Comparison of ENCODE assay signal across 10 cellular contexts in genomic region chr2:25313711-25314513, GRCh38. TPM values are rescaled to one million over a fixed set of nuclear protein-coding genes. Genes with fewer than 3 reads are reported as not detected.
DNase-seq lines count a peak whose midpoint lies in the region; ATAC-seq, FAIRE-seq and TF ChIP-seq lines count a peak whose summit lies in the region.
"Had no signal": no experiment of that assay in that cellular context is flagged by ENCODE, and none has a peak within 500 bp of the region (broad histone marks: within the 10 kb centered on the region; RNA-seq: fewer than 3 reads in every experiment).

No MANE protein-coding gene starts in this region.

- no peak overlapping the region for H3K23ac ChIP-seq in trophoblast cell (ENCODE audit: low read length)

- POLR2A ChIA-PET in Caco-2 (lab: Charles Lee), result no interaction called here

- H3K4me1 ChIP-seq in ascending aorta, result peaks cover 4 to 38% of the 10 kb centered on the region in 2 donors
- peaks cover 9 to 12% of the 10 kb centered on the region in 2 experiments for H3K4me1 ChIP-seq in trophoblast cell (ENCODE audit: control insufficient read depth in 1 of 2, insufficient read depth in 2 of 2, low read length in 2 of 2)
- 0 out of 2 replicates have a peak, but pooled peaks cover 3% of the 10 kb centered on the region for H3K4me1 ChIP-seq in Caco-2

- H3K36me3 Mint-ChIP-seq in Caco-2 (ENCODE audit: insufficient read depth, unreplicated experiment), result no peaks in the 10 kb centered on the region

- no peaks in the 10 kb centered on the region for H3K27me3 Mint-ChIP-seq in Caco-2 (ENCODE audit: insufficient read depth, unreplicated experiment)

- H3K4ac ChIP-seq in trophoblast cell (ENCODE audit: low read depth, low read length), result no peak overlapping the region

- H3K18ac ChIP-seq in trophoblast cell (ENCODE audit: low read length), result no peak overlapping the region

- no peaks in the 10 kb centered on the region for H3K9me3 Mint-ChIP-seq in Caco-2 (ENCODE audit: unreplicated experiment)

- no peak overlapping the region for H3K14ac ChIP-seq in trophoblast cell (ENCODE audit: low read length)

- no peak overlapping the region for H3K27ac Mint-ChIP-seq in Caco-2 (ENCODE audit: unreplicated experiment)

- TF ChIP-seq CTCF in ascending aorta (IDR thresholded peaks at IDR 0.05), result no peak
- TF ChIP-seq CTCF in Caco-2 (IDR thresholded peaks at IDR 0.05; ENCODE audit: insufficient read depth in 1 of 2, low read depth in 1 of 2, low read length in 1 of 2, severe bottlenecking in 1 of 2, unreplicated experiment in 1 of 2), result no peak

- H3K36me3 ChIP-seq in ascending aorta, result peaks cover 8 to 10% of the 10 kb centered on the region in 2 donors
- H3K36me3 ChIP-seq in trophoblast cell (ENCODE audit: control insufficient read depth in 1 of 2, insufficient read depth in 2 of 2, low read length in 2 of 2), result no peaks in the 10 kb centered on the region
- no peaks in the 10 kb centered on the region for H3K36me3 ChIP-seq in Caco-2 (ENCODE audit: control insufficient read depth, insufficient read depth, low read length)
- H3K36me3 ChIP-seq: HAP-1 had no signal

- H3K27ac ChIP-seq in ascending aorta, result peak overlapping the region; percentile 28 to 63
- no peak overlapping the region for H3K27ac ChIP-seq in trophoblast cell (ENCODE audit: low read depth, low read length)

- H3K27me3 ChIP-seq in ascending aorta, result no peaks in the 10 kb centered on the region
- H3K27me3 ChIP-seq in trophoblast cell (ENCODE audit: insufficient read depth, low read length), result no peaks in the 10 kb centered on the region
- no peaks in the 10 kb centered on the region for H3K27me3 ChIP-seq in Caco-2 (replicated peaks; ENCODE audit: control insufficient read depth, insufficient read depth, low read length)

- WGBS in trophoblast cell (ENCODE audit: extremely low coverage, insufficient coverage, insufficient read length), result no CpG with 5 or more reads among the region's 27 CpGs

- H3K4me2 ChIP-seq in trophoblast cell (ENCODE audit: low read length), result no peak overlapping the region

- H4K91ac ChIP-seq in trophoblast cell (ENCODE audit: low read depth, low read length), result no peak overlapping the region

- H2BK120ac ChIP-seq in trophoblast cell (ENCODE audit: insufficient read depth, low read length, poor library complexity), result no peak overlapping the region

- intact Hi-C loops in ascending aorta (cut with DNase I) (no loop called here), Caco-2 (cut with micrococcal nuclease; ENCODE audit: unreplicated experiment) (no loop called here)

- H2BK5ac ChIP-seq in trophoblast cell (ENCODE audit: low read depth, low read length, poor library complexity), result no peak overlapping the region

- H4K12ac ChIP-seq in trophoblast cell (ENCODE audit: low read depth, low read length), result no peak overlapping the region

- H3K9me3 ChIP-seq in ascending aorta (no peaks in the 10 kb centered on the region), trophoblast cell (ENCODE audit: insufficient read depth, low read depth, low read length) (no peaks in the 10 kb centered on the region), Caco-2 (no peaks in the 10 kb centered on the region)
- H3K9me3 ChIP-seq: HAP-1 had no signal

- CTCF ChIA-PET in Caco-2 (lab: Charles Lee), result interaction anchor here (0.9 kb wide), 1 partner anchor 48 kb away, joined by 3 read pairs; no protein-coding TSS in a partner anchor

- peaks cover 5% of the 10 kb centered on the region for H3K4me1 Mint-ChIP-seq in Caco-2 (ENCODE audit: low read depth, unreplicated experiment)

- no peak overlapping the region for H3K4me3 Mint-ChIP-seq in Caco-2 (ENCODE audit: unreplicated experiment)

- H4K8ac ChIP-seq in trophoblast cell (ENCODE audit: low read depth, low read length), result peak overlapping the region; percentile 9

- H2AFZ ChIP-seq in trophoblast cell (ENCODE audit: insufficient read depth, low read length, poor library complexity), result no peak overlapping the region

- peak; percentile 7 for ATAC-seq in HG03095 (IDR thresholded peaks at IDR 0.05; ENCODE audit: unreplicated experiment)

- H3K4me3 ChIP-seq in ascending aorta, result no peak overlapping the region
- no peak overlapping the region for H3K4me3 ChIP-seq in trophoblast cell (ENCODE audit: low read depth, low read length)
- H3K4me3 ChIP-seq in Caco-2 (ENCODE audit: low read depth, low read length), result no peak overlapping the region
- H3K4me3 ChIP-seq: HAP-1 had no signal

- FAIRE-seq in GM12892 (lab: Jason Lieb, UNC), result peak; percentile 69

- peaks cover 1% of the 10 kb centered on the region for H3K79me2 ChIP-seq in trophoblast cell (ENCODE audit: control insufficient read depth, insufficient read depth, low read length, poor library complexity)

- no peak overlapping the region for H3K9ac ChIP-seq in trophoblast cell (ENCODE audit: low read length)

- BruUV-seq in Caco-2 (replicated peaks; lab: Mats Ljungman, UMichigan), result no TSS peak

- peak overlapping the region; percentile 37 for H2AK5ac ChIP-seq in trophoblast cell (ENCODE audit: low read length)

- no peak overlapping the region for H2BK12ac ChIP-seq in trophoblast cell (ENCODE audit: low read length)

- no peak for DNase-seq in GM12892 (ENCODE audit: insufficient read length)
- DNase-seq in ascending aorta (ENCODE audit: low spot score in 2 of 2), result no peak
- no peak for DNase-seq in trophoblast cell
- no peak for DNase-seq in Caco-2
- no peak for DNase-seq in SHP77 (lab: John Stamatoyannopoulos, UW)
- DNase-seq in NOMO-1 treated with dmso at 0.1 percent for 144 hours (lab: John Stamatoyannopoulos, UW; ENCODE audit: unreplicated experiment), result no peak
- DNase-seq in cerebellum (ENCODE audit: low spot score), result no peak
- DNase-seq: erythroblast had no signal

- peaks cover 5% of the 10 kb centered on the region for H3K79me1 ChIP-seq in trophoblast cell (ENCODE audit: low read length)

- no peak for TF ChIP-seq POLR2A in GM12892 (IDR thresholded peaks at IDR 0.05; ENCODE audit: low read depth, low read length)

RNA-seq across cellular contexts. Expression of gene DNMT3A, which starts 27.8 kb away (rescaled TPM):
- polyA plus RNA-seq in GM12892 (2012; ENCODE audit: missing spikeins), result 16.1 TPM
- total RNA-seq in ascending aorta, result 33.6 TPM
- 23.3 and 25.8 TPM in 2 replicates for polyA plus RNA-seq in trophoblast cell (2013)
- 62.1 and 72.2 TPM in 2 replicates for total RNA-seq in Caco-2 (2022)
- 63.3 TPM for total RNA-seq in cerebellum
